ENCODE assay signal across 1 cellular context in the genomic region with DNA sequence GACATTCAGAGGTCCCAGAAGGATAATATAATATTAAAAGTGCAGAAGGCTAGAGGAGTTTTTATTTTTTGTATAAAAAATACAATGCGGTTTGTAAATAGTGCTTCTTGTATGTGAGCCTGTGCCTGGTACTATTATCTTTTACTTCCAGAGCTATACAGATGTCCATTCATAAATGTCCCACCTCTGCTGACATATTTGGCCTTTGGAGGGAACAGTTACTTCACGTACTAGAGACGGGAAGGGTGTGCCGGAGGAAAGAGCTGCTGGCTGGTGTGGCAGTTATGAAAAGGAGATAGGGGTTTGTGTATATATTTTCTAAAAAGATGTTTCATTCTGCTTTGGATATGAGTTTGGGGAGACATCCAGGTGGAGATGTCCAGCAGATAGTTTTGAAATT.
TF ChIP-seq lines count a peak whose summit lies in the region.

No MANE protein-coding gene starts in this region.

TF ChIP-seq in SK-N-SH treated with all-trans-retinoic acid at 6 μM for 48 hours, 23 proteins besides CTCF, POLR2A, EP300 and RAD21 (continued from another document):
- TF ChIP-seq, protein P1, sequence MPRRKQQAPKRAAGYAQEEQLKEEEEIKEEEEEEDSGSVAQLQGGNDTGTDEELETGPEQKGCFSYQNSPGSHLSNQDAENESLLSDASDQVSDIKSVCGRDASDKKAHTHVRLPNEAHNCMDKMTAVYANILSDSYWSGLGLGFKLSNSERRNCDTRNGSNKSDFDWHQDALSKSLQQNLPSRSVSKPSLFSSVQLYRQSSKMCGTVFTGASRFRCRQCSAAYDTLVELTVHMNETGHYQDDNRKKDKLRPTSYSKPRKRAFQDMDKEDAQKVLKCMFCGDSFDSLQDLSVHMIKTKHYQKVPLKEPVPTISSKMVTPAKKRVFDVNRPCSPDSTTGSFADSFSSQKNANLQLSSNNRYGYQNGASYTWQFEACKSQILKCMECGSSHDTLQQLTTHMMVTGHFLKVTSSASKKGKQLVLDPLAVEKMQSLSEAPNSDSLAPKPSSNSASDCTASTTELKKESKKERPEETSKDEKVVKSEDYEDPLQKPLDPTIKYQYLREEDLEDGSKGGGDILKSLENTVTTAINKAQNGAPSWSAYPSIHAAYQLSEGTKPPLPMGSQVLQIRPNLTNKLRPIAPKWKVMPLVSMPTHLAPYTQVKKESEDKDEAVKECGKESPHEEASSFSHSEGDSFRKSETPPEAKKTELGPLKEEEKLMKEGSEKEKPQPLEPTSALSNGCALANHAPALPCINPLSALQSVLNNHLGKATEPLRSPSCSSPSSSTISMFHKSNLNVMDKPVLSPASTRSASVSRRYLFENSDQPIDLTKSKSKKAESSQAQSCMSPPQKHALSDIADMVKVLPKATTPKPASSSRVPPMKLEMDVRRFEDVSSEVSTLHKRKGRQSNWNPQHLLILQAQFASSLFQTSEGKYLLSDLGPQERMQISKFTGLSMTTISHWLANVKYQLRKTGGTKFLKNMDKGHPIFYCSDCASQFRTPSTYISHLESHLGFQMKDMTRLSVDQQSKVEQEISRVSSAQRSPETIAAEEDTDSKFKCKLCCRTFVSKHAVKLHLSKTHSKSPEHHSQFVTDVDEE (CRISPR knock-in tag; IDR thresholded peaks at IDR 0.05), result no peak
- TF ChIP-seq ZFP30 (CRISPR knock-in tag; IDR thresholded peaks at IDR 0.05), result no peak
- TF ChIP-seq, protein P2, sequence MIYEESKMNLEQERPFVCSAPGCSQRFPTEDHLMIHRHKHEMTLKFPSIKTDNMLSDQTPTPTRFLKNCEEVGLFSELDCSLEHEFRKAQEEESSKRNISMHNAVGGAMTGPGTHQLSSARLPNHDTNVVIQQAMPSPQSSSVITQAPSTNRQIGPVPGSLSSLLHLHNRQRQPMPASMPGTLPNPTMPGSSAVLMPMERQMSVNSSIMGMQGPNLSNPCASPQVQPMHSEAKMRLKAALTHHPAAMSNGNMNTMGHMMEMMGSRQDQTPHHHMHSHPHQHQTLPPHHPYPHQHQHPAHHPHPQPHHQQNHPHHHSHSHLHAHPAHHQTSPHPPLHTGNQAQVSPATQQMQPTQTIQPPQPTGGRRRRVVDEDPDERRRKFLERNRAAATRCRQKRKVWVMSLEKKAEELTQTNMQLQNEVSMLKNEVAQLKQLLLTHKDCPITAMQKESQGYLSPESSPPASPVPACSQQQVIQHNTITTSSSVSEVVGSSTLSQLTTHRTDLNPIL (CRISPR knock-in tag; IDR thresholded peaks at IDR 0.05; ENCODE audit: low read depth), result no peak
